In the genomic region with DNA sequence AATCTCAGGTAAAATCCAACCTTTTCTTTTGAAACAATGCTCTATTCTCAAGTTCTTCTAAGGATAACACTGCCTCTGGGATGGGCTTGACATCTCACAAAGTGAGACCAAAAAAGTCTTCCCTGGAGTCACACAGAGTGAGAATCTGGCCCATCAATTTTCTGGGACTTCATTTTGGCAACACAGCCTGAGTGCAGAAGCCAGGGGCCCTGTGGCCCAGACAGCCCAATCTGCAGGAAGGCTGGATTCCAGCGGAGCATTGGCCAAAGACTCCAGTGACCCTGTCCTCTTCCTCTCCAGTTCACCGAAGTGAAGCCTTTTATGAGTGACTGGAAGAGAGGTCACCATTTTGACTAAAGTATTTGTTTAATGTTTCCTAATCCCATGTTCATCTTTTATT, we compare ENCODE assay signal across 21 cellular contexts.
DNase-seq lines count a peak whose midpoint lies in the region; ATAC-seq and TF ChIP-seq lines count a peak whose summit lies in the region.
"Had no signal": no experiment of that assay in that cellular context is flagged by ENCODE, and none has a peak within 500 bp of the region (broad histone marks: within the 10 kb centered on the region; RNA-seq: fewer than 3 reads in every experiment).

No MANE protein-coding gene starts in this region.

- dilution Hi-C loops in mammary epithelial cell (cut with HindIII; ENCODE audit: low sequenced_read_pairs), result no loop called here

- TF ChIP-seq CTCF in GM23338 (conservative IDR thresholded peaks at IDR 0.05; ENCODE audit: low read depth in 2 of 2) (no peak), mammary epithelial cell (conservative IDR thresholded peaks at IDR 0.05 in 1 of 2, IDR thresholded peaks at IDR 0.05 in 1 of 2; ENCODE audit: extremely low read depth in 1 of 2, insufficient read depth in 1 of 2, low read depth in 1 of 2, low read length in 2 of 2) (no peak), nephron progenitor cell (IDR thresholded peaks at IDR 0.05) (no peak), tibial artery (IDR thresholded peaks at IDR 0.05) (no peak)

- no peaks in the 10 kb centered on the region for H3K9me3 ChIP-seq in mammary epithelial cell (replicated peaks; ENCODE audit: insufficient read depth, low read length)
- no peaks in the 10 kb centered on the region for H3K9me3 ChIP-seq in tibial artery
- H3K9me3 ChIP-seq: BLaER1 treated with 17β-estradiol and CSF1 and Interleukin-3, amounts not matched to agents 10 nM and 100 nM had no signal

- no peak overlapping the region for H3K9ac ChIP-seq in mammary epithelial cell (ENCODE audit: insufficient read depth, low read length)
- H3K9ac ChIP-seq: BLaER1 treated with 17β-estradiol and CSF1 and Interleukin-3, amounts not matched to agents 10 nM and 100 nM; GM23248 had no signal

- H4K20me1 ChIP-seq in GM23338 (replicated peaks; ENCODE audit: insufficient read depth) (no peaks in the 10 kb centered on the region), mammary epithelial cell (ENCODE audit: insufficient read depth, low read length) (no peaks in the 10 kb centered on the region)
- H4K20me1 ChIP-seq: BLaER1 treated with 17β-estradiol and CSF1 and Interleukin-3, amounts not matched to agents 10 nM and 100 nM had no signal

- H3K36me3 ChIP-seq in GM23338 (ENCODE audit: insufficient read depth) (no peaks in the 10 kb centered on the region), mammary epithelial cell (ENCODE audit: insufficient read depth, low read length) (no peaks in the 10 kb centered on the region), tibial artery (no peaks in the 10 kb centered on the region)
- H3K36me3 ChIP-seq: BLaER1 treated with 17β-estradiol and CSF1 and Interleukin-3, amounts not matched to agents 10 nM and 100 nM had no signal

- 0 out of 2 replicates have a peak, but pooled peaks cover 4% of the 10 kb centered on the region for H3K9me2 ChIP-seq in GM23338 (ENCODE audit: insufficient read depth)

- no peaks in the 10 kb centered on the region for H3K79me2 ChIP-seq in GM23338 (replicated peaks; ENCODE audit: insufficient read depth)
- no peaks in the 10 kb centered on the region for H3K79me2 ChIP-seq in mammary epithelial cell (ENCODE audit: insufficient read depth, low read length)

- no peaks in the 10 kb centered on the region for H3K9me3 Mint-ChIP-seq in GM23338
- no peaks in the 10 kb centered on the region for H3K9me3 Mint-ChIP-seq in nephron progenitor cell
- H3K9me3 Mint-ChIP-seq: CD8-positive, alpha-beta T cell; HFFc6 had no signal

- H3K27me3 Mint-ChIP-seq in GM23338 (ENCODE audit: insufficient read depth, low read depth, poor library complexity), result no peaks in the 10 kb centered on the region
- H3K27me3 Mint-ChIP-seq in nephron progenitor cell (ENCODE audit: low read depth, poor library complexity), result peaks cover 3% of the 10 kb centered on the region
- H3K27me3 Mint-ChIP-seq: B cell had no signal

- H2AFZ ChIP-seq in GM23338, result peak overlapping the region; percentile 79
- peak overlapping the region; percentile 38 for H2AFZ ChIP-seq in mammary epithelial cell (ENCODE audit: low read depth, low read length)
- H2AFZ ChIP-seq: GM23248 had no signal

- in situ Hi-C loops in mammary epithelial cell (cut with MboI; ENCODE audit: low sequenced_read_pairs in 2 of 2), result no loop called here

- H3K4me1 ChIP-seq in GM23338 (ENCODE audit: insufficient read depth) (no peaks in the 10 kb centered on the region), mammary epithelial cell (ENCODE audit: insufficient read depth, low read length) (no peaks in the 10 kb centered on the region), tibial artery (no peaks in the 10 kb centered on the region)

- H3K36me3 Mint-ChIP-seq in GM23338 (ENCODE audit: low read depth), result no peaks in the 10 kb centered on the region
- no peaks in the 10 kb centered on the region for H3K36me3 Mint-ChIP-seq in nephron progenitor cell (ENCODE audit: low read depth)
- H3K36me3 Mint-ChIP-seq: CD8-positive, alpha-beta T cell had no signal

- ATAC-seq in GM23338 (no peak), esophagus mucosa (no peak), HG03108 (IDR thresholded peaks at IDR 0.05; ENCODE audit: unreplicated experiment) (no peak)
- ATAC-seq: CD8-positive, alpha-beta T cell; HCT116; K562 had no signal

- H3K27ac Mint-ChIP-seq in GM23338 (no peak overlapping the region), nephron progenitor cell (peak overlapping the region; percentile 71)
- H3K27ac Mint-ChIP-seq: B cell, HFFc6 had no signal

- no TSS peak for BruUV-seq in mammary epithelial cell (replicated peaks; lab: Mats Ljungman, UMichigan)

- H3K4me1 Mint-ChIP-seq in GM23338 (peaks cover 13% of the 10 kb centered on the region), nephron progenitor cell (peaks cover 35% of the 10 kb centered on the region)
- H3K4me1 Mint-ChIP-seq: B cell had no signal

- H3K4me2 ChIP-seq in GM23338, result no peak overlapping the region
- H3K4me2 ChIP-seq in mammary epithelial cell (ENCODE audit: insufficient read depth, low read depth, low read length), result no peak overlapping the region

- 0% methylated on average over 2 of the region's 2 CpGs for WGBS in mammary epithelial cell (ENCODE audit: low coverage, missing lambda C conversion rate)

- H3K4me3 Mint-ChIP-seq in GM23338, result no peak overlapping the region
- no peak overlapping the region for H3K4me3 Mint-ChIP-seq in nephron progenitor cell
- H3K4me3 Mint-ChIP-seq: B cell; CD8-positive, alpha-beta T cell; HFFc6 had no signal

- H3K27ac ChIP-seq in GM23338 (ENCODE audit: low read depth) (no peak overlapping the region), mammary epithelial cell (ENCODE audit: insufficient read depth, low read depth, low read length) (no peak overlapping the region), tibial artery (no peak overlapping the region)
- H3K27ac ChIP-seq: BLaER1 treated with 17β-estradiol and CSF1 and Interleukin-3, amounts not matched to agents 10 nM and 100 nM; GM23248 had no signal

- H3K27me3 ChIP-seq in GM23338 (ENCODE audit: insufficient read depth) (no peaks in the 10 kb centered on the region), mammary epithelial cell (ENCODE audit: insufficient read depth, low read length) (no peaks in the 10 kb centered on the region), tibial artery (no peaks in the 10 kb centered on the region)
- H3K27me3 ChIP-seq: BLaER1 treated with 17β-estradiol and CSF1 and Interleukin-3, amounts not matched to agents 10 nM and 100 nM had no signal

- H3K4me3 ChIP-seq in GM23338, result no peak overlapping the region
- no peak overlapping the region for H3K4me3 ChIP-seq in mammary epithelial cell (replicated peaks in 1 of 3; ENCODE audit: insufficient read depth in 1 of 3, low read depth in 2 of 3, low read length in 3 of 3)
- no peak overlapping the region for H3K4me3 ChIP-seq in tibial artery
- H3K4me3 ChIP-seq: BLaER1 treated with 17β-estradiol and CSF1 and Interleukin-3, amounts not matched to agents 10 nM and 100 nM; GM23248; K562 had no signal

- intact Hi-C loops in mammary epithelial cell (cut with micrococcal nuclease), result no loop called here
- intact Hi-C loops in tibial artery (cut with DNase I; ENCODE audit: low total_unique reads), result no loop called here

- DNase-seq in D341Med (ENCODE audit: low spot score), result peak; percentile 6
- no peak for DNase-seq in GM23338 (ENCODE audit: low spot score)
- DNase-seq in mammary epithelial cell, result no peak
- no peak for DNase-seq in nephron progenitor cell
- DNase-seq in HPDE6-E6E7 (ENCODE audit: extremely low spot score), result no peak
- no peak for DNase-seq in tibial artery
- DNase-seq: Calu3; CD8-positive, alpha-beta T cell; DMS 273 treated with DMSO at 0.1 percent for 48 hours; DMS53; DND-41; EL; GM23248; H7; HFFc6 had no signal

- CTCF ChIA-PET in mammary epithelial cell (lab: Charles Lee; ENCODE audit: low non-redundant PET), result no interaction called here

- no peaks in the 10 kb centered on the region for H3F3A ChIP-seq in GM23338 (replicated peaks; ENCODE audit: low read depth)

TF ChIP-seq in GM23338, 12 proteins besides CTCF, POLR2A, EP300 and RAD21 (continues in another document):
- TF ChIP-seq EZH2phosphoT487 (IDR thresholded peaks at IDR 0.05; ENCODE audit: unreplicated experiment) (no peak), ZNF331 (CRISPR knock-in tag; IDR thresholded peaks at IDR 0.05; ENCODE audit: low read depth) (no peak), POLR2AphosphoS5 (IDR thresholded peaks at IDR 0.05; ENCODE audit: low read depth) (no peak), NANOG (IDR thresholded peaks at IDR 0.05; ENCODE audit: borderline replicate concordance) (no peak)
- TF ChIP-seq, protein P1, sequence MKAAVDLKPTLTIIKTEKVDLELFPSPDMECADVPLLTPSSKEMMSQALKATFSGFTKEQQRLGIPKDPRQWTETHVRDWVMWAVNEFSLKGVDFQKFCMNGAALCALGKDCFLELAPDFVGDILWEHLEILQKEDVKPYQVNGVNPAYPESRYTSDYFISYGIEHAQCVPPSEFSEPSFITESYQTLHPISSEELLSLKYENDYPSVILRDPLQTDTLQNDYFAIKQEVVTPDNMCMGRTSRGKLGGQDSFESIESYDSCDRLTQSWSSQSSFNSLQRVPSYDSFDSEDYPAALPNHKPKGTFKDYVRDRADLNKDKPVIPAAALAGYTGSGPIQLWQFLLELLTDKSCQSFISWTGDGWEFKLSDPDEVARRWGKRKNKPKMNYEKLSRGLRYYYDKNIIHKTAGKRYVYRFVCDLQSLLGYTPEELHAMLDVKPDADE (IDR thresholded peaks at IDR 0.05), result no peak
- TF ChIP-seq, protein P2, sequence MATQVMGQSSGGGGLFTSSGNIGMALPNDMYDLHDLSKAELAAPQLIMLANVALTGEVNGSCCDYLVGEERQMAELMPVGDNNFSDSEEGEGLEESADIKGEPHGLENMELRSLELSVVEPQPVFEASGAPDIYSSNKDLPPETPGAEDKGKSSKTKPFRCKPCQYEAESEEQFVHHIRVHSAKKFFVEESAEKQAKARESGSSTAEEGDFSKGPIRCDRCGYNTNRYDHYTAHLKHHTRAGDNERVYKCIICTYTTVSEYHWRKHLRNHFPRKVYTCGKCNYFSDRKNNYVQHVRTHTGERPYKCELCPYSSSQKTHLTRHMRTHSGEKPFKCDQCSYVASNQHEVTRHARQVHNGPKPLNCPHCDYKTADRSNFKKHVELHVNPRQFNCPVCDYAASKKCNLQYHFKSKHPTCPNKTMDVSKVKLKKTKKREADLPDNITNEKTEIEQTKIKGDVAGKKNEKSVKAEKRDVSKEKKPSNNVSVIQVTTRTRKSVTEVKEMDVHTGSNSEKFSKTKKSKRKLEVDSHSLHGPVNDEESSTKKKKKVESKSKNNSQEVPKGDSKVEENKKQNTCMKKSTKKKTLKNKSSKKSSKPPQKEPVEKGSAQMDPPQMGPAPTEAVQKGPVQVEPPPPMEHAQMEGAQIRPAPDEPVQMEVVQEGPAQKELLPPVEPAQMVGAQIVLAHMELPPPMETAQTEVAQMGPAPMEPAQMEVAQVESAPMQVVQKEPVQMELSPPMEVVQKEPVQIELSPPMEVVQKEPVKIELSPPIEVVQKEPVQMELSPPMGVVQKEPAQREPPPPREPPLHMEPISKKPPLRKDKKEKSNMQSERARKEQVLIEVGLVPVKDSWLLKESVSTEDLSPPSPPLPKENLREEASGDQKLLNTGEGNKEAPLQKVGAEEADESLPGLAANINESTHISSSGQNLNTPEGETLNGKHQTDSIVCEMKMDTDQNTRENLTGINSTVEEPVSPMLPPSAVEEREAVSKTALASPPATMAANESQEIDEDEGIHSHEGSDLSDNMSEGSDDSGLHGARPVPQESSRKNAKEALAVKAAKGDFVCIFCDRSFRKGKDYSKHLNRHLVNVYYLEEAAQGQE (IDR thresholded peaks at IDR 0.05; ENCODE audit: unreplicated experiment), result no peak
